In the genomic region with DNA sequence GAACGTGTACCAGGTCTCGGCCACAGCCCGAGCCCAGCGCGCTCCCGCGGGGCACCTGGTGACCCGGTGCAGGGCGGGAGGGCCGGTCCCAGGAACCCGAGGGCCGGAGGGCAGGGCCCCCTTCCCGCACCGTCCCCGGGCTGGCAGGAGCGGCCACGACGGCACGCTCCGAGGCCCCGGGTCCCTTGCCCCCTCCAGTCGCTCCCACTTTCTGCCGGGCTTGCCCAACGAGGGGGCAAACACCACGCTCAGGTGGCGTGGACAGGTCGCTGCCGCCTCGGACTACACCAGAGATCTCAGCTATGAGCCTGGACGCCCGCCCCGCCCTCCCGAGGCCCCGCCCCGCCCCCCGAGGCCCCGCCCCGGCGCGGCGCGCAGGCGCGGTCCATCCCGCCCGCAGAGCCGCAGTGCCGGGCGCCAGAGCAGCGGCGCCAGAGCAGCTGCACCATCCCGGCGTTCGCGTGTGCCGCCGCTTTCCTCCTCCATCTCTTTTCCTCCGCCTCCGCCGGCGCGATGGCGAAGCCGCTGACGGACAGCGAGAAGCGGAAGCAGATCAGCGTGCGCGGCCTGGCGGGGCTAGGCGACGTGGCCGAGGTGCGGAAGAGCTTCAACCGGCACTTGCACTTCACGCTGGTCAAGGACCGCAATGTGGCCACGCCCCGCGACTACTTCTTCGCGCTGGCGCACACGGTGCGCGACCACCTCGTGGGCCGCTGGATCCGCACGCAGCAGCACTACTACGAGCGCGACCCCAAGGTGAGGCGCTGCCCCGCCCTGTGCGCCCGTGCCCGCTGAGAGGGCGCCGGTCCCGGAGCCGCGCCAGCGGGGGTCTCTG, we compare ENCODE assay signal across 1 cellular context.
TF ChIP-seq lines count a peak whose summit lies in the region.

A gene (plus strand): TSS at position 420 of the 835 bp plus-strand sequence. CDS start 94 bp downstream, at position 514.

TF ChIP-seq in HepG2, 621 proteins besides CTCF, POLR2A, EP300 and RAD21 (continued from another document and continues in another):
- TF ChIP-seq, protein P1, sequence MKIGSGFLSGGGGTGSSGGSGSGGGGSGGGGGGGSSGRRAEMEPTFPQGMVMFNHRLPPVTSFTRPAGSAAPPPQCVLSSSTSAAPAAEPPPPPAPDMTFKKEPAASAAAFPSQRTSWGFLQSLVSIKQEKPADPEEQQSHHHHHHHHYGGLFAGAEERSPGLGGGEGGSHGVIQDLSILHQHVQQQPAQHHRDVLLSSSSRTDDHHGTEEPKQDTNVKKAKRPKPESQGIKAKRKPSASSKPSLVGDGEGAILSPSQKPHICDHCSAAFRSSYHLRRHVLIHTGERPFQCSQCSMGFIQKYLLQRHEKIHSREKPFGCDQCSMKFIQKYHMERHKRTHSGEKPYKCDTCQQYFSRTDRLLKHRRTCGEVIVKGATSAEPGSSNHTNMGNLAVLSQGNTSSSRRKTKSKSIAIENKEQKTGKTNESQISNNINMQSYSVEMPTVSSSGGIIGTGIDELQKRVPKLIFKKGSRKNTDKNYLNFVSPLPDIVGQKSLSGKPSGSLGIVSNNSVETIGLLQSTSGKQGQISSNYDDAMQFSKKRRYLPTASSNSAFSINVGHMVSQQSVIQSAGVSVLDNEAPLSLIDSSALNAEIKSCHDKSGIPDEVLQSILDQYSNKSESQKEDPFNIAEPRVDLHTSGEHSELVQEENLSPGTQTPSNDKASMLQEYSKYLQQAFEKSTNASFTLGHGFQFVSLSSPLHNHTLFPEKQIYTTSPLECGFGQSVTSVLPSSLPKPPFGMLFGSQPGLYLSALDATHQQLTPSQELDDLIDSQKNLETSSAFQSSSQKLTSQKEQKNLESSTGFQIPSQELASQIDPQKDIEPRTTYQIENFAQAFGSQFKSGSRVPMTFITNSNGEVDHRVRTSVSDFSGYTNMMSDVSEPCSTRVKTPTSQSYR (CRISPR knock-in tag; IDR thresholded peaks at IDR 0.05; ENCODE audit: borderline replicate concordance), result peak; percentile 54
- TF ChIP-seq ZNF598 (CRISPR knock-in tag; IDR thresholded peaks at IDR 0.05; ENCODE audit: borderline replicate concordance) (0 out of 2 replicates have a peak, but pooled peaks have one; percentile 12), ZNF749 (CRISPR knock-in tag; IDR thresholded peaks at IDR 0.05; ENCODE audit: borderline replicate concordance) (peak; percentile 80), SOX6 (IDR thresholded peaks at IDR 0.05) (no peak), SOX6 (CRISPR knock-in tag; IDR thresholded peaks at IDR 0.05) (peak; percentile 44; the same call in 1 of the 2 replicates), HNRNPUL1 (IDR thresholded peaks at IDR 0.05; ENCODE audit: low read depth, low read length) (0 out of 2 replicates have a peak, but pooled peaks have one; percentile 47), KLF13 (CRISPR knock-in tag; IDR thresholded peaks at IDR 0.05) (peak; percentile 97), HOXA9 (CRISPR knock-in tag; IDR thresholded peaks at IDR 0.05; ENCODE audit: borderline replicate concordance) (peak; percentile 96), ARHGAP35 (CRISPR knock-in tag; IDR thresholded peaks at IDR 0.05; ENCODE audit: borderline replicate concordance) (peak; percentile 84), ZNF34 (CRISPR knock-in tag; IDR thresholded peaks at IDR 0.05; ENCODE audit: borderline replicate concordance) (peak; percentile 85; the same call in 1 of the 2 replicates), ZNF292 (CRISPR knock-in tag; IDR thresholded peaks at IDR 0.05; ENCODE audit: borderline replicate concordance, low read depth) (peak; percentile 94), ZNF766 (CRISPR knock-in tag; IDR thresholded peaks at IDR 0.05; ENCODE audit: borderline replicate concordance) (peak; percentile 87), SAFB2 (CRISPR knock-in tag; IDR thresholded peaks at IDR 0.05; ENCODE audit: borderline replicate concordance, low read depth) (peak; percentile 98), ZNF724P (CRISPR knock-in tag; IDR thresholded peaks at IDR 0.05; ENCODE audit: borderline replicate concordance) (peak; percentile 97), FOXC1 (CRISPR knock-in tag; IDR thresholded peaks at IDR 0.05; ENCODE audit: borderline replicate concordance) (peak; percentile 95; the same call in 1 of the 2 replicates), ZNF558 (CRISPR knock-in tag; IDR thresholded peaks at IDR 0.05; ENCODE audit: borderline replicate concordance) (peak; percentile 99; the same call in 1 of the 2 replicates), REXO4 (CRISPR knock-in tag; IDR thresholded peaks at IDR 0.05; ENCODE audit: borderline replicate concordance) (peak; percentile 65; the same call in 1 of the 2 replicates), ZNF660 (CRISPR knock-in tag; IDR thresholded peaks at IDR 0.05; ENCODE audit: borderline replicate concordance, low read depth) (0 out of 2 replicates have a peak, but pooled peaks have one; percentile 61), NFKBIZ (CRISPR knock-in tag; IDR thresholded peaks at IDR 0.05) (peak; percentile 91), ZNF207 (IDR thresholded peaks at IDR 0.05; ENCODE audit: borderline replicate concordance) (no peak), ZNF607 (CRISPR knock-in tag; IDR thresholded peaks at IDR 0.05; ENCODE audit: borderline replicate concordance) (no peak; the same call in none of the 2 replicates)
- TF ChIP-seq, protein P2, sequence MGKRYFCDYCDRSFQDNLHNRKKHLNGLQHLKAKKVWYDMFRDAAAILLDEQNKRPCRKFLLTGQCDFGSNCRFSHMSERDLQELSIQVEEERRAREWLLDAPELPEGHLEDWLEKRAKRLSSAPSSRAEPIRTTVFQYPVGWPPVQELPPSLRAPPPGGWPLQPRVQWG (CRISPR knock-in tag; IDR thresholded peaks at IDR 0.05; ENCODE audit: borderline replicate concordance, low read depth), result no peak
- TF ChIP-seq, protein P3, sequence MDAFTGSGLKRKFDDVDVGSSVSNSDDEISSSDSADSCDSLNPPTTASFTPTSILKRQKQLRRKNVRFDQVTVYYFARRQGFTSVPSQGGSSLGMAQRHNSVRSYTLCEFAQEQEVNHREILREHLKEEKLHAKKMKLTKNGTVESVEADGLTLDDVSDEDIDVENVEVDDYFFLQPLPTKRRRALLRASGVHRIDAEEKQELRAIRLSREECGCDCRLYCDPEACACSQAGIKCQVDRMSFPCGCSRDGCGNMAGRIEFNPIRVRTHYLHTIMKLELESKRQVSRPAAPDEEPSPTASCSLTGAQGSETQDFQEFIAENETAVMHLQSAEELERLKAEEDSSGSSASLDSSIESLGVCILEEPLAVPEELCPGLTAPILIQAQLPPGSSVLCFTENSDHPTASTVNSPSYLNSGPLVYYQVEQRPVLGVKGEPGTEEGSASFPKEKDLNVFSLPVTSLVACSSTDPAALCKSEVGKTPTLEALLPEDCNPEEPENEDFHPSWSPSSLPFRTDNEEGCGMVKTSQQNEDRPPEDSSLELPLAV (CRISPR knock-in tag; conservative IDR thresholded peaks at IDR 0.05; ENCODE audit: low read depth), result peak; percentile 90
- TF ChIP-seq, protein P4, sequence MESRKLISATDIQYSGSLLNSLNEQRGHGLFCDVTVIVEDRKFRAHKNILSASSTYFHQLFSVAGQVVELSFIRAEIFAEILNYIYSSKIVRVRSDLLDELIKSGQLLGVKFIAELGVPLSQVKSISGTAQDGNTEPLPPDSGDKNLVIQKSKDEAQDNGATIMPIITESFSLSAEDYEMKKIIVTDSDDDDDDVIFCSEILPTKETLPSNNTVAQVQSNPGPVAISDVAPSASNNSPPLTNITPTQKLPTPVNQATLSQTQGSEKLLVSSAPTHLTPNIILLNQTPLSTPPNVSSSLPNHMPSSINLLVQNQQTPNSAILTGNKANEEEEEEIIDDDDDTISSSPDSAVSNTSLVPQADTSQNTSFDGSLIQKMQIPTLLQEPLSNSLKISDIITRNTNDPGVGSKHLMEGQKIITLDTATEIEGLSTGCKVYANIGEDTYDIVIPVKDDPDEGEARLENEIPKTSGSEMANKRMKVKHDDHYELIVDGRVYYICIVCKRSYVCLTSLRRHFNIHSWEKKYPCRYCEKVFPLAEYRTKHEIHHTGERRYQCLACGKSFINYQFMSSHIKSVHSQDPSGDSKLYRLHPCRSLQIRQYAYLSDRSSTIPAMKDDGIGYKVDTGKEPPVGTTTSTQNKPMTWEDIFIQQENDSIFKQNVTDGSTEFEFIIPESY (CRISPR knock-in tag; IDR thresholded peaks at IDR 0.05), result peak; percentile 59
- TF ChIP-seq, protein P5, sequence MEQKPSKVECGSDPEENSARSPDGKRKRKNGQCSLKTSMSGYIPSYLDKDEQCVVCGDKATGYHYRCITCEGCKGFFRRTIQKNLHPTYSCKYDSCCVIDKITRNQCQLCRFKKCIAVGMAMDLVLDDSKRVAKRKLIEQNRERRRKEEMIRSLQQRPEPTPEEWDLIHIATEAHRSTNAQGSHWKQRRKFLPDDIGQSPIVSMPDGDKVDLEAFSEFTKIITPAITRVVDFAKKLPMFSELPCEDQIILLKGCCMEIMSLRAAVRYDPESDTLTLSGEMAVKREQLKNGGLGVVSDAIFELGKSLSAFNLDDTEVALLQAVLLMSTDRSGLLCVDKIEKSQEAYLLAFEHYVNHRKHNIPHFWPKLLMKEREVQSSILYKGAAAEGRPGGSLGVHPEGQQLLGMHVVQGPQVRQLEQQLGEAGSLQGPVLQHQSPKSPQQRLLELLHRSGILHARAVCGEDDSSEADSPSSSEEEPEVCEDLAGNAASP (CRISPR knock-in tag; IDR thresholded peaks at IDR 0.05; ENCODE audit: borderline replicate concordance), result peak; percentile 79; the same call in 1 of the 2 replicates
- TF ChIP-seq, protein P6, sequence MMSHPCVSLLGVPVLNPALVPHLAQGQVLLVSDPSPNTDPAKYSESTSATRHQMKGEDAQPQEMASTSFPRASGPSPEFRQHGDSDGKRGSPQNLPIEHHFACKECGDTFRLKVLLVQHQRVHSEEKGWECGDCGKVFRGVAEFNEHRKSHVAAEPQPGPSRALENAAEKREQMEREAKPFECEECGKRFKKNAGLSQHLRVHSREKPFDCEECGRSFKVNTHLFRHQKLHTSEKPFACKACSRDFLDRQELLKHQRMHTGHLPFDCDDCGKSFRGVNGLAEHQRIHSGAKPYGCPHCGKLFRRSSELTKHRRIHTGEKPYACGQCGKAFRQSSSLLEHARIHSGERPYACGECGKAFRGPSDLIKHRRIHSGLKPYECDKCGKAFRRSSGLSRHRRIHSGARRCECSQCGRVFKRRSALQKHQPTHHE (CRISPR knock-in tag; IDR thresholded peaks at IDR 0.05; ENCODE audit: borderline replicate concordance), result peak; percentile 80
- TF ChIP-seq, protein P7, sequence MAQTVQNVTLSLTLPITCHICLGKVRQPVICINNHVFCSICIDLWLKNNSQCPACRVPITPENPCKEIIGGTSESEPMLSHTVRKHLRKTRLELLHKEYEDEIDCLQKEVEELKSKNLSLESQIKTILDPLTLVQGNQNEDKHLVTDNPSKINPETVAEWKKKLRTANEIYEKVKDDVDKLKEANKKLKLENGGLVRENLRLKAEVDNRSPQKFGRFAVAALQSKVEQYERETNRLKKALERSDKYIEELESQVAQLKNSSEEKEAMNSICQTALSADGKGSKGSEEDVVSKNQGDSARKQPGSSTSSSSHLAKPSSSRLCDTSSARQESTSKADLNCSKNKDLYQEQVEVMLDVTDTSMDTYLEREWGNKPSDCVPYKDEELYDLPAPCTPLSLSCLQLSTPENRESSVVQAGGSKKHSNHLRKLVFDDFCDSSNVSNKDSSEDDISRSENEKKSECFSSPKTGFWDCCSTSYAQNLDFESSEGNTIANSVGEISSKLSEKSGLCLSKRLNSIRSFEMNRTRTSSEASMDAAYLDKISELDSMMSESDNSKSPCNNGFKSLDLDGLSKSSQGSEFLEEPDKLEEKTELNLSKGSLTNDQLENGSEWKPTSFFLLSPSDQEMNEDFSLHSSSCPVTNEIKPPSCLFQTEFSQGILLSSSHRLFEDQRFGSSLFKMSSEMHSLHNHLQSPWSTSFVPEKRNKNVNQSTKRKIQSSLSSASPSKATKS (CRISPR knock-in tag; IDR thresholded peaks at IDR 0.05), result peak; percentile 94; the same call in 1 of the 2 replicates
- TF ChIP-seq, protein P8, sequence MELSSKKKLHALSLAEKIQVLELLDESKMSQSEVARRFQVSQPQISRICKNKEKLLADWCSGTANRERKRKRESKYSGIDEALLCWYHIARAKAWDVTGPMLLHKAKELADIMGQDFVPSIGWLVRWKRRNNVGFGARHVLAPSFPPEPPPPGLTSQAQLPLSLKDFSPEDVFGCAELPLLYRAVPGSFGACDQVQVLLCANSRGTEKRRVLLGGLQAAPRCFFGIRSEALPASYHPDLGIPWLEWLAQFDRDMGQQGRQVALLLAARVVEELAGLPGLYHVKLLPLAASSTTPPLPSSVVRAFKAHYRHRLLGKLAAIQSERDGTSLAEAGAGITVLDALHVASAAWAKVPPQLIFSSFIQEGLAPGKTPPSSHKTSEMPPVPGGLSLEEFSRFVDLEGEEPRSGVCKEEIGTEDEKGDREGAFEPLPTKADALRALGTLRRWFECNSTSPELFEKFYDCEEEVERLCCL (CRISPR knock-in tag; IDR thresholded peaks at IDR 0.05; ENCODE audit: borderline replicate concordance), result peak; percentile 93
- TF ChIP-seq, protein P9, sequence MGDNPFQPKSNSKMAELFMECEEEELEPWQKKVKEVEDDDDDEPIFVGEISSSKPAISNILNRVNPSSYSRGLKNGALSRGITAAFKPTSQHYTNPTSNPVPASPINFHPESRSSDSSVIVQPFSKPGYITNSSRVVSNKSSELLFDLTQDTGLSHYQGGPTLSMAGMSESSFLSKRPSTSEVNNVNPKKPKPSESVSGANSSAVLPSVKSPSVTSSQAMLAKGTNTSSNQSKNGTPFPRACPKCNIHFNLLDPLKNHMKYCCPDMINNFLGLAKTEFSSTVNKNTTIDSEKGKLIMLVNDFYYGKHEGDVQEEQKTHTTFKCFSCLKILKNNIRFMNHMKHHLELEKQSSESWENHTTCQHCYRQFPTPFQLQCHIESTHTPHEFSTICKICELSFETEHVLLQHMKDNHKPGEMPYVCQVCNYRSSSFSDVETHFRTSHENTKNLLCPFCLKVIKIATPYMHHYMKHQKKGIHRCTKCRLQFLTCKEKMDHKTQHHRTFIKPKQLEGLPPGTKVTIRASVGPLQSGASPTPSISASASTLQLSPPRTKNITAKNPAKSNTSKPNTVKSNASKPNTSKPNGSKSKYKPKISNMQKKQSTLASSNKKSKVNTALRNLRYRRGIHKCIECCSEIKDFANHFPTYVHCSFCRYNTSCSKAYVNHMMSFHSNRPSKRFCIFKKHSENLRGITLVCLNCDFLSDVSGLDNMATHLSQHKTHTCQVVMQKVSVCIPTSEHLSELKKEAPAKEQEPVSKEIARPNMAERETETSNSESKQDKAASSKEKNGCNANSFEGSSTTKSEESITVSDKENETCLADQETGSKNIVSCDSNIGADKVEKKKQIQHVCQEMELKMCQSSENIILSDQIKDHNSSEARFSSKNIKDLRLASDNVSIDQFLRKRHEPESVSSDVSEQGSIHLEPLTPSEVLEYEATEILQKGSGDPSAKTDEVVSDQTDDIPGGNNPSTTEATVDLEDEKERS (CRISPR knock-in tag; IDR thresholded peaks at IDR 0.05), result peak; percentile 91
- TF ChIP-seq, protein P10, sequence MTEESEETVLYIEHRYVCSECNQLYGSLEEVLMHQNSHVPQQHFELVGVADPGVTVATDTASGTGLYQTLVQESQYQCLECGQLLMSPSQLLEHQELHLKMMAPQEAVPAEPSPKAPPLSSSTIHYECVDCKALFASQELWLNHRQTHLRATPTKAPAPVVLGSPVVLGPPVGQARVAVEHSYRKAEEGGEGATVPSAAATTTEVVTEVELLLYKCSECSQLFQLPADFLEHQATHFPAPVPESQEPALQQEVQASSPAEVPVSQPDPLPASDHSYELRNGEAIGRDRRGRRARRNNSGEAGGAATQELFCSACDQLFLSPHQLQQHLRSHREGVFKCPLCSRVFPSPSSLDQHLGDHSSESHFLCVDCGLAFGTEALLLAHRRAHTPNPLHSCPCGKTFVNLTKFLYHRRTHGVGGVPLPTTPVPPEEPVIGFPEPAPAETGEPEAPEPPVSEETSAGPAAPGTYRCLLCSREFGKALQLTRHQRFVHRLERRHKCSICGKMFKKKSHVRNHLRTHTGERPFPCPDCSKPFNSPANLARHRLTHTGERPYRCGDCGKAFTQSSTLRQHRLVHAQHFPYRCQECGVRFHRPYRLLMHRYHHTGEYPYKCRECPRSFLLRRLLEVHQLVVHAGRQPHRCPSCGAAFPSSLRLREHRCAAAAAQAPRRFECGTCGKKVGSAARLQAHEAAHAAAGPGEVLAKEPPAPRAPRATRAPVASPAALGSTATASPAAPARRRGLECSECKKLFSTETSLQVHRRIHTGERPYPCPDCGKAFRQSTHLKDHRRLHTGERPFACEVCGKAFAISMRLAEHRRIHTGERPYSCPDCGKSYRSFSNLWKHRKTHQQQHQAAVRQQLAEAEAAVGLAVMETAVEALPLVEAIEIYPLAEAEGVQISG (CRISPR knock-in tag; IDR thresholded peaks at IDR 0.05), result peak; percentile 93
